In genomic region chr2:138445227-138445626, GRCh38 we compare ENCODE assay signal across 2 cellular contexts.
A peak's percentile ranks its signal among the peaks of the same experiment; 100 is the strongest.
TF ChIP-seq lines count a peak whose summit lies in the region.

No MANE protein-coding gene starts in this region.

TF ChIP-seq in HepG2, 621 proteins besides CTCF, POLR2A, EP300 and RAD21:
- no peak for TF ChIP-seq ZBTB37 (CRISPR knock-in tag; IDR thresholded peaks at IDR 0.05)
- TF ChIP-seq IRF2 (CRISPR knock-in tag; IDR thresholded peaks at IDR 0.05), result no peak
- peak; percentile 96 for TF ChIP-seq ATF7 (IDR thresholded peaks at IDR 0.05)
- no peak for TF ChIP-seq ATF7 (CRISPR knock-in tag; IDR thresholded peaks at IDR 0.05)
- no peak for TF ChIP-seq ZNF761 (CRISPR knock-in tag; conservative IDR thresholded peaks at IDR 0.05)
- TF ChIP-seq CREB1 (IDR thresholded peaks at IDR 0.05), result peak; percentile 31; the same call in 1 of the 2 replicates
- no peak for TF ChIP-seq CREB1 (CRISPR knock-in tag; IDR thresholded peaks at IDR 0.05)
- TF ChIP-seq ADNP (CRISPR knock-in tag; IDR thresholded peaks at IDR 0.05), result no peak
TF ChIP-seq in HepG2: peak in this region for 2.

TF ChIP-seq in SK-N-SH, 30 proteins besides CTCF, POLR2A, EP300 and RAD21 (continued from another document):
- TF ChIP-seq, protein P1, sequence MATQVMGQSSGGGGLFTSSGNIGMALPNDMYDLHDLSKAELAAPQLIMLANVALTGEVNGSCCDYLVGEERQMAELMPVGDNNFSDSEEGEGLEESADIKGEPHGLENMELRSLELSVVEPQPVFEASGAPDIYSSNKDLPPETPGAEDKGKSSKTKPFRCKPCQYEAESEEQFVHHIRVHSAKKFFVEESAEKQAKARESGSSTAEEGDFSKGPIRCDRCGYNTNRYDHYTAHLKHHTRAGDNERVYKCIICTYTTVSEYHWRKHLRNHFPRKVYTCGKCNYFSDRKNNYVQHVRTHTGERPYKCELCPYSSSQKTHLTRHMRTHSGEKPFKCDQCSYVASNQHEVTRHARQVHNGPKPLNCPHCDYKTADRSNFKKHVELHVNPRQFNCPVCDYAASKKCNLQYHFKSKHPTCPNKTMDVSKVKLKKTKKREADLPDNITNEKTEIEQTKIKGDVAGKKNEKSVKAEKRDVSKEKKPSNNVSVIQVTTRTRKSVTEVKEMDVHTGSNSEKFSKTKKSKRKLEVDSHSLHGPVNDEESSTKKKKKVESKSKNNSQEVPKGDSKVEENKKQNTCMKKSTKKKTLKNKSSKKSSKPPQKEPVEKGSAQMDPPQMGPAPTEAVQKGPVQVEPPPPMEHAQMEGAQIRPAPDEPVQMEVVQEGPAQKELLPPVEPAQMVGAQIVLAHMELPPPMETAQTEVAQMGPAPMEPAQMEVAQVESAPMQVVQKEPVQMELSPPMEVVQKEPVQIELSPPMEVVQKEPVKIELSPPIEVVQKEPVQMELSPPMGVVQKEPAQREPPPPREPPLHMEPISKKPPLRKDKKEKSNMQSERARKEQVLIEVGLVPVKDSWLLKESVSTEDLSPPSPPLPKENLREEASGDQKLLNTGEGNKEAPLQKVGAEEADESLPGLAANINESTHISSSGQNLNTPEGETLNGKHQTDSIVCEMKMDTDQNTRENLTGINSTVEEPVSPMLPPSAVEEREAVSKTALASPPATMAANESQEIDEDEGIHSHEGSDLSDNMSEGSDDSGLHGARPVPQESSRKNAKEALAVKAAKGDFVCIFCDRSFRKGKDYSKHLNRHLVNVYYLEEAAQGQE (IDR thresholded peaks at IDR 0.05; ENCODE audit: low read depth, low read length), result no peak
- TF ChIP-seq RCOR1 (IDR thresholded peaks at IDR 0.05; ENCODE audit: low read length) (peak; percentile 37; the same call in 1 of the 2 replicates), FOSL2 (IDR thresholded peaks at IDR 0.05; ENCODE audit: borderline replicate concordance, low read depth) (no peak), GATA2 (CRISPR knock-in tag; IDR thresholded peaks at IDR 0.05) (peak; percentile 81), NRF1 (IDR thresholded peaks at IDR 0.05; ENCODE audit: low read depth, low read length) (no peak), TAF1 (IDR thresholded peaks at IDR 0.05; ENCODE audit: borderline replicate concordance, low read depth, low read length) (no peak), USF1 (IDR thresholded peaks at IDR 0.05; ENCODE audit: borderline replicate concordance, low read depth) (no peak), MEF2A (IDR thresholded peaks at IDR 0.05; ENCODE audit: borderline replicate concordance, low read depth) (no peak), EZH2phosphoT487 (IDR thresholded peaks at IDR 0.05; ENCODE audit: borderline replicate concordance, low read depth) (no peak), POLR2AphosphoS5 (IDR thresholded peaks at IDR 0.05; ENCODE audit: low read depth, low read length) (no peak), SMC3 (IDR thresholded peaks at IDR 0.05; ENCODE audit: low read depth, low read length) (no peak), TCF12 (IDR thresholded peaks at IDR 0.05) (peak; percentile 80), JUND (IDR thresholded peaks at IDR 0.05) (no peak)
- TF ChIP-seq, protein P2, sequence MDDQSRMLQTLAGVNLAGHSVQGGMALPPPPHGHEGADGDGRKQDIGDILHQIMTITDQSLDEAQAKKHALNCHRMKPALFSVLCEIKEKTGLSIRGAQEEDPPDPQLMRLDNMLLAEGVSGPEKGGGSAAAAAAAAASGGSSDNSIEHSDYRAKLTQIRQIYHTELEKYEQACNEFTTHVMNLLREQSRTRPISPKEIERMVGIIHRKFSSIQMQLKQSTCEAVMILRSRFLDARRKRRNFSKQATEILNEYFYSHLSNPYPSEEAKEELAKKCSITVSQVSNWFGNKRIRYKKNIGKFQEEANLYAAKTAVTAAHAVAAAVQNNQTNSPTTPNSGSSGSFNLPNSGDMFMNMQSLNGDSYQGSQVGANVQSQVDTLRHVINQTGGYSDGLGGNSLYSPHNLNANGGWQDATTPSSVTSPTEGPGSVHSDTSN (IDR thresholded peaks at IDR 0.05), result no peak
